In genomic region chr22:37609240-37610152, GRCh38 we compare ENCODE assay signal across 1 cellular context.
TF ChIP-seq lines count a peak whose summit lies in the region.

No MANE protein-coding gene starts in this region.

TF ChIP-seq in HCT116, 20 proteins besides CTCF, POLR2A, EP300 and RAD21 (continued from another document):
- TF ChIP-seq REST (IDR thresholded peaks at IDR 0.05; ENCODE audit: low read depth) (no peak), EZH2phosphoT487 (IDR thresholded peaks at IDR 0.05; ENCODE audit: borderline replicate concordance) (no peak), TCF7L2 (IDR thresholded peaks at IDR 0.05; ENCODE audit: borderline replicate concordance, extremely low read depth, insufficient read depth, insufficient read length) (no peak), CEBPB (IDR thresholded peaks at IDR 0.05; ENCODE audit: low read depth) (no peak), CBX3 (IDR thresholded peaks at IDR 0.05; ENCODE audit: low read depth) (no peak), SP1 (IDR thresholded peaks at IDR 0.05; ENCODE audit: low read depth) (no peak), ZFX (IDR thresholded peaks at IDR 0.05) (no peak), ZNF274 (IDR thresholded peaks at IDR 0.05; ENCODE audit: low read depth, low read length) (no peak), MAX (IDR thresholded peaks at IDR 0.05) (no peak)
- TF ChIP-seq, protein P1, sequence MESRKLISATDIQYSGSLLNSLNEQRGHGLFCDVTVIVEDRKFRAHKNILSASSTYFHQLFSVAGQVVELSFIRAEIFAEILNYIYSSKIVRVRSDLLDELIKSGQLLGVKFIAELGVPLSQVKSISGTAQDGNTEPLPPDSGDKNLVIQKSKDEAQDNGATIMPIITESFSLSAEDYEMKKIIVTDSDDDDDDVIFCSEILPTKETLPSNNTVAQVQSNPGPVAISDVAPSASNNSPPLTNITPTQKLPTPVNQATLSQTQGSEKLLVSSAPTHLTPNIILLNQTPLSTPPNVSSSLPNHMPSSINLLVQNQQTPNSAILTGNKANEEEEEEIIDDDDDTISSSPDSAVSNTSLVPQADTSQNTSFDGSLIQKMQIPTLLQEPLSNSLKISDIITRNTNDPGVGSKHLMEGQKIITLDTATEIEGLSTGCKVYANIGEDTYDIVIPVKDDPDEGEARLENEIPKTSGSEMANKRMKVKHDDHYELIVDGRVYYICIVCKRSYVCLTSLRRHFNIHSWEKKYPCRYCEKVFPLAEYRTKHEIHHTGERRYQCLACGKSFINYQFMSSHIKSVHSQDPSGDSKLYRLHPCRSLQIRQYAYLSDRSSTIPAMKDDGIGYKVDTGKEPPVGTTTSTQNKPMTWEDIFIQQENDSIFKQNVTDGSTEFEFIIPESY (IDR thresholded peaks at IDR 0.05; ENCODE audit: extremely low read depth, insufficient replicate concordance, low read length), result no peak
